In the genomic region with DNA sequence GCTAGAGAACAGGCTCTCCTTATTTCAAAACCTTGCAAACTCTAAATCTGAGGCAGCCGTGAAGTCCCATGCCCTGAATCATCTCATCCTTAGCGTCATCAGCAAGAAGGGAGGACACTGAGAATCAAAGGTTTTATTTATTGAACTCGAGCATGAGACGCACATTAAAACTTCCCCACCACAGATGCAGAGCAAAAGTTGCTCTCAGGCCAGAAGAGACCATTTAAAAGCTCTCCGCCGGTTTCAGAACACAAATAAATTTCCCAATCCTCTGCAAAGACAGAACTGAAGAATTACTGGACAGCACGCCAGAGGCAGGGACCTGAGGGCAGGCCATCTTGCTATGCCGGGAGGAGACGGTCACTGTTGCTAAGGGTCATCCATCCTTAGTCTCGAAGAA, we compare ENCODE assay signal across 9 cellular contexts. TPM values are rescaled to one million over a fixed set of nuclear protein-coding genes. Genes with fewer than 3 reads are reported as not detected.
A peak's percentile ranks its signal among the peaks of the same experiment; 100 is the strongest.
DNase-seq lines count a peak whose midpoint lies in the region; ATAC-seq and TF ChIP-seq lines count a peak whose summit lies in the region.
"Had no signal": no experiment of that assay in that cellular context is flagged by ENCODE, and none has a peak within 500 bp of the region (broad histone marks: within the 10 kb centered on the region; RNA-seq: fewer than 3 reads in every experiment).

No MANE protein-coding gene starts in this region.

- peaks cover 6% of the 10 kb centered on the region for H3K36me3 Mint-ChIP-seq in progenitor cell of endocrine pancreas (ENCODE audit: insufficient read depth)

- peaks cover 0 to 45% (median 0%) of the 10 kb centered on the region in 3 donors for H3K36me3 ChIP-seq in esophagus squamous epithelium

- peaks cover 15 to 66% (median 23%) of the 10 kb centered on the region in 3 donors for H3K4me1 ChIP-seq in esophagus squamous epithelium

- H3K27ac Mint-ChIP-seq in progenitor cell of endocrine pancreas, result peak overlapping the region; percentile 97

- H3K27ac ChIP-seq in esophagus squamous epithelium, result peak overlapping the region; percentile 87 to 96 (median 94)

- H3K27me3 ChIP-seq in esophagus squamous epithelium, result no peaks in the 10 kb centered on the region

- H3K27me3 Mint-ChIP-seq in progenitor cell of endocrine pancreas, result no peaks in the 10 kb centered on the region

- DNase-seq in ELR (ENCODE audit: low read depth) (peak; percentile 71), RPMI7951 (ENCODE audit: low read depth) (peak; percentile 34), esophagus squamous epithelium (lab: John Stamatoyannopoulos, UW) (no peak), progenitor cell of endocrine pancreas (ENCODE audit: low spot score, unreplicated experiment) (no peak), HK-2 (ENCODE audit: unreplicated experiment) (no peak), NCI-H2029 (lab: John Stamatoyannopoulos, UW) (no peak), AML-193 (lab: John Stamatoyannopoulos, UW) (no peak)
- DNase-seq: NCI-H1417 treated with DMSO at 0.1 percent for 48 hours had no signal

- ATAC-seq in HG02938 (IDR thresholded peaks at IDR 0.05; ENCODE audit: unreplicated experiment), result no peak

- WGBS in esophagus squamous epithelium, 2 donors, result 17 to 18% methylated on average over 6 to 9 of the region's 10 CpGs

- H3K4me1 Mint-ChIP-seq in progenitor cell of endocrine pancreas (ENCODE audit: low read depth), result peaks cover 24% of the 10 kb centered on the region

- peak overlapping the region; percentile 85 for H3K4me3 Mint-ChIP-seq in progenitor cell of endocrine pancreas (ENCODE audit: low read depth)

- TF ChIP-seq CTCF in esophagus squamous epithelium (IDR thresholded peaks at IDR 0.05), result no peak
- no peak for TF ChIP-seq CTCF in progenitor cell of endocrine pancreas (IDR thresholded peaks at IDR 0.05; ENCODE audit: unreplicated experiment)

- intact Hi-C loops in esophagus squamous epithelium (cut with DNase I), result no loop called here

- H3K9me3 ChIP-seq in esophagus squamous epithelium, result no peaks in the 10 kb centered on the region

- peak overlapping the region; percentile 55 to 79 (median 66) for H3K4me3 ChIP-seq in esophagus squamous epithelium

- H3K9me3 Mint-ChIP-seq in progenitor cell of endocrine pancreas (ENCODE audit: low read depth), result no peaks in the 10 kb centered on the region

- no peak for TF ChIP-seq POLR2A in esophagus squamous epithelium (IDR thresholded peaks at IDR 0.05)

RNA-seq across cellular contexts. Expression of gene AMMECR1L, which starts 1.3 kb away (rescaled TPM):
- 12.5 and 12.7 TPM in 2 replicates for total RNA-seq in RPMI7951 (2014; rRNA removed; shearing (Covaris generic))
- total RNA-seq in esophagus squamous epithelium (10 to 100 TPM in 1 of 4 donors, 1 to 10 TPM in 3; 6.3 to 11.8 (median 7.8) TPM), progenitor cell of endocrine pancreas (23.1 and 24.0 TPM in 2 replicates)

RNA-seq across cellular contexts. Expression of gene POLR2D, which starts 26.5 kb away (rescaled TPM):
- 23.4 and 23.7 TPM in 2 replicates for total RNA-seq in RPMI7951 (2014; rRNA removed; shearing (Covaris generic))
- total RNA-seq in esophagus squamous epithelium (10 to 100 TPM; 10.9 to 15.6 (median 14.5) TPM), progenitor cell of endocrine pancreas (41.1 and 42.7 TPM in 2 replicates)

Comparison
In these comparisons a context has a peak if more than half of its experiments do, and no peak if none do; other contexts are left out.
1. DNase-seq: peak in ELR (single experiment) and RPMI7951 (single experiment); none in esophagus squamous epithelium (single experiment), progenitor cell of endocrine pancreas (single experiment), HK-2 (single experiment), NCI-H2029 (single experiment) and AML-193 (0 of 2).